Comparison of ENCODE assay signal across 8 cellular contexts in genomic region chr9:98057095-98057799, GRCh38. TPM values are rescaled to one million over a fixed set of nuclear protein-coding genes. Genes with fewer than 3 reads are reported as not detected.
DNase-seq lines count a peak whose midpoint lies in the region; ATAC-seq and TF ChIP-seq lines count a peak whose summit lies in the region.

No MANE protein-coding gene starts in this region.

- peaks cover 15% of the 10 kb centered on the region for H3K4me1 ChIP-seq in mucosa of descending colon (ENCODE audit: low read depth)

- no peaks in the 10 kb centered on the region for H3K9me3 ChIP-seq in mucosa of descending colon

- POLR2A ChIA-PET in RWPE1 (lab: Yijun Ruan, JAX; ENCODE audit: low non-redundant PET): interaction anchor here (0.6 to 1.1 kb wide), 3 partner anchors 12 to 98 kb away, joined by 3 to 4 read pairs (median 3); no protein-coding TSS in a partner anchor

- CTCF ChIA-PET in RWPE1 (lab: Yijun Ruan, JAX): interaction anchor here (0.6 to 1.0 kb wide), 3 partner anchors 16 to 206 kb away, joined by 3 to 4 read pairs (median 4); no protein-coding TSS in a partner anchor

- peak overlapping the region; percentile 96 for H3K4me3 Mint-ChIP-seq in activated T-cell treated with anti-CD3 and anti-CD28 coated beads, Interleukin-2, amount 50 U/mL, for 24 hours

- DNase-seq in activated T-cell treated with anti-CD3 and anti-CD28 coated beads, Interleukin-2, amount 50 U/mL, for 24 hours: no peak
- no peak for DNase-seq in activated T-cell treated with anti-CD3 and anti-CD28 coated beads, Interleukin-2, amount 50 U/mL, for 1 hour
- DNase-seq in RWPE1 (ENCODE audit: low spot score) (no peak), dorsolateral prefrontal cortex (peak in 1 of 10 donors; percentile 40), mucosa of descending colon (no peak), mesenteric fat pad (ENCODE audit: low spot score) (no peak), glomerular visceral epithelial cell (ENCODE audit: extremely low spot score) (no peak), NCI-H1092 (lab: John Stamatoyannopoulos, UW) (no peak)

- peak overlapping the region; percentile 69 to 99 (median 91) for H3K4me3 ChIP-seq in dorsolateral prefrontal cortex
- H3K4me3 ChIP-seq in mucosa of descending colon: peak overlapping the region; percentile 67

- H3K27me3 ChIP-seq in dorsolateral prefrontal cortex: no peaks in the 10 kb centered on the region

- H3K27ac ChIP-seq in RWPE1: peak overlapping the region; percentile 88
- peak overlapping the region in 54 of 59 donors; percentile 53 to 93 (median 85) for H3K27ac ChIP-seq in dorsolateral prefrontal cortex

- H3K36me3 ChIP-seq in mucosa of descending colon (ENCODE audit: low read depth): no peaks in the 10 kb centered on the region

- H3K36me3 Mint-ChIP-seq in activated T-cell treated with anti-CD3 and anti-CD28 coated beads, Interleukin-2, amount 50 U/mL, for 24 hours (ENCODE audit: low read depth): peaks cover 55% of the 10 kb centered on the region

- peak overlapping the region; percentile 96 for H3K27ac Mint-ChIP-seq in activated T-cell treated with anti-CD3 and anti-CD28 coated beads, Interleukin-2, amount 50 U/mL, for 24 hours

- TF ChIP-seq CTCF in RWPE1 (conservative IDR thresholded peaks at IDR 0.05; ENCODE audit: low read depth): no peak
- TF ChIP-seq CTCF in dorsolateral prefrontal cortex (IDR thresholded peaks at IDR 0.05 in 54 of 56, conservative IDR thresholded peaks at IDR 0.05 in 2 of 56; ENCODE audit: low read depth in 1 of 56, partially characterized antibody in 56 of 56): no peak
- no peak for TF ChIP-seq CTCF in mucosa of descending colon (IDR thresholded peaks at IDR 0.05)

- peaks cover 38% of the 10 kb centered on the region for H3K4me1 Mint-ChIP-seq in activated T-cell treated with anti-CD3 and anti-CD28 coated beads, Interleukin-2, amount 50 U/mL, for 24 hours (ENCODE audit: low read depth)

- H3K9me3 Mint-ChIP-seq in activated T-cell treated with anti-CD3 and anti-CD28 coated beads, Interleukin-2, amount 50 U/mL, for 24 hours: no peaks in the 10 kb centered on the region

- intact Hi-C loops in dorsolateral prefrontal cortex (cut with DNase I): loop anchor here (2.0 to 10.0 kb wide), 6 partner anchors 75 to 738 kb away; partner anchors contain the start of genes TBC1D2 (in 2 of the 2), TRMO (in 2 of the 2), ANKS6 (in 1 of the 2) and ANP32B (in 1 of the 2)
- intact Hi-C loops in mucosa of descending colon (cut with DNase I, micrococcal nuclease): no loop called here

- H3K27me3 Mint-ChIP-seq in activated T-cell treated with anti-CD3 and anti-CD28 coated beads, Interleukin-2, amount 50 U/mL, for 24 hours: no peaks in the 10 kb centered on the region

- ATAC-seq in mucosa of descending colon: no peak

RNA-seq across cellular contexts. Expression of gene NANS, which starts 0.7 kb away (rescaled TPM):
- total RNA-seq in dorsolateral prefrontal cortex (10 to 100 TPM; 13.8 to 40.0 (median 23.9) TPM), mucosa of descending colon (100 to 1,000 TPM; 119 to 342 (median 206) TPM), mesenteric fat pad (48.6 TPM)

Comparison
In these comparisons a context has a peak if more than half of its experiments do, and no peak if none do; other contexts are left out.
1. intact Hi-C loops: an anchor here in dorsolateral prefrontal cortex (2.0 to 10.0 kb wide); none called in mucosa of descending colon.